ENCODE assay signal across 3 cellular contexts in the genomic region with DNA sequence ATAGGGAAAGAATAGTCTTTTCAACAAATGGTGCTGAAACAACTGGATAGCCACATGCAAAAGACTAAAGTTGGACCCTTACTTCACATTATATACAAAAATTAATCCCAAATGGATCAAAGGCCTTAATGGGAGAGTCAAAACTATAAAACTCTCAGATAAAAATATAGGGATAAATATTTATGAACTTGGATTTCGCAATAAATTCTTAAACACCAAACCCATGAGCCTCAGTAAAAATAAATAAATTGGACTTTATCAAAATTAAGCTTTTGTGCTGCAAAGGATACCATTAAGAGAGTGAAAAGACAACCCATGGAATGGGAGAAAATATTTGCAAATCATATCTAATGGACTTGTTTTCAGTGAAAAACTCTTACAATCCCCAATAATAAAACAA.
A peak's percentile ranks its signal among the peaks of the same experiment; 100 is the strongest.
TF ChIP-seq lines count a peak whose summit lies in the region.

No MANE protein-coding gene starts in this region.

TF ChIP-seq in IMR-90, 13 proteins besides CTCF, POLR2A, EP300 and RAD21:
- TF ChIP-seq MXI1 (IDR thresholded peaks at IDR 0.05; ENCODE audit: borderline replicate concordance, low read depth, low read length) (no peak), CEBPB (IDR thresholded peaks at IDR 0.05; ENCODE audit: low read depth, low read length) (peak; percentile 76)

TF ChIP-seq in K562, 482 proteins besides CTCF, POLR2A, EP300 and RAD21:
- no peak for TF ChIP-seq CEBPG (CRISPR knock-in tag; IDR thresholded peaks at IDR 0.05)
- peak in 1 of 2 experiments; percentile 86; a peak in 2 of 4 replicates for TF ChIP-seq CEBPG (tag; conservative IDR thresholded peaks at IDR 0.05 in 1 of 2, IDR thresholded peaks at IDR 0.05 in 1 of 2)
- TF ChIP-seq NR2C1 (IDR thresholded peaks at IDR 0.05), result no peak
- no peak for TF ChIP-seq NR2C1 (tag; IDR thresholded peaks at IDR 0.05)
- peak; percentile 76 for TF ChIP-seq CEBPB (tag; IDR thresholded peaks at IDR 0.05)
- no peak for TF ChIP-seq CBX8 (IDR thresholded peaks at IDR 0.05; ENCODE audit: borderline replicate concordance, extremely low read depth, low read depth, low read length, poor library complexity, severe bottlenecking)
- no peak for TF ChIP-seq MAFK (IDR thresholded peaks at IDR 0.05; ENCODE audit: low read length)

TF ChIP-seq in H1, 55 proteins besides CTCF, POLR2A, EP300 and RAD21:
- TF ChIP-seq CEBPB (IDR thresholded peaks at IDR 0.05; ENCODE audit: low read depth, low read length) (peak; percentile 39; the same call in 1 of the 2 replicates), HDAC6 (IDR thresholded peaks at IDR 0.05; ENCODE audit: low read depth, low read length) (no peak)
